Comparison of ENCODE assay signal across 9 cellular contexts in genomic region chr2:23566236-23567142, GRCh38.
DNase-seq lines count a peak whose midpoint lies in the region; ATAC-seq and TF ChIP-seq lines count a peak whose summit lies in the region.
"Had no signal": no experiment of that assay in that cellular context is flagged by ENCODE, and none has a peak within 500 bp of the region (broad histone marks: within the 10 kb centered on the region; RNA-seq: fewer than 3 reads in every experiment).

No MANE protein-coding gene starts in this region.

- WGBS in lower leg skin, 2 donors, result 92 to 93% methylated on average over 6 to 7 of the region's 7 CpGs

- intact Hi-C loops in ascending aorta (cut with DNase I), result no loop called here
- intact Hi-C loops in lower leg skin (cut with DNase I; ENCODE audit: low total_unique reads), result no loop called here

- DNase-seq in MV-4-11 (lab: John Stamatoyannopoulos, UW) (peak; percentile 14), ascending aorta (ENCODE audit: low spot score in 2 of 2) (no peak), lung microvascular endothelial cell (ENCODE audit: low read depth in 2 of 2) (peak; percentile 30 to 55), lower leg skin (ENCODE audit: low spot score in 2 of 2) (no peak), NCI-H510A treated with DMSO at 0.1 percent for 48 hours (lab: John Stamatoyannopoulos, UW) (no peak)

- no peak overlapping the region for H3K4me3 ChIP-seq in ascending aorta
- H3K4me3 ChIP-seq in lower leg skin (ENCODE audit: low read depth, poor library complexity, severe bottlenecking), result no peak overlapping the region
- H3K4me3 ChIP-seq: lung, SK-N-MC had no signal

- H3K27me3 ChIP-seq in ascending aorta, result no peaks in the 10 kb centered on the region

- no peak for TF ChIP-seq POLR2A in lower leg skin (IDR thresholded peaks at IDR 0.05)

- TF ChIP-seq CTCF in GM12873 (IDR thresholded peaks at IDR 0.05; ENCODE audit: insufficient read depth, low read depth, low read length, missing control alignments), result peak; percentile 54
- peak in 1 of 3 experiments; percentile 15 for TF ChIP-seq CTCF in ascending aorta (IDR thresholded peaks at IDR 0.05)
- no peak for TF ChIP-seq CTCF in lower leg skin (IDR thresholded peaks at IDR 0.05)

- H3K27ac ChIP-seq in ascending aorta, result peak overlapping the region; percentile 53 to 68
- H3K27ac ChIP-seq: SK-N-MC had no signal

- peaks cover 10 to 43% of the 10 kb centered on the region in 2 donors for H3K4me1 ChIP-seq in ascending aorta

- H3K9me3 ChIP-seq in ascending aorta, result no peaks in the 10 kb centered on the region

- no peaks in the 10 kb centered on the region for H3K36me3 ChIP-seq in ascending aorta

- no peak for ATAC-seq in GM21723 (IDR thresholded peaks at IDR 0.05; ENCODE audit: unreplicated experiment)

Comparison
In these comparisons a context has a peak if more than half of its experiments do, and no peak if none do; other contexts are left out.
1. DNase-seq: peak in MV-4-11 (single experiment) and lung microvascular endothelial cell (2 of 2); none in ascending aorta (0 of 2), lower leg skin (0 of 2) and NCI-H510A treated with DMSO at 0.1 percent for 48 hours (single experiment).